In the genomic region with DNA sequence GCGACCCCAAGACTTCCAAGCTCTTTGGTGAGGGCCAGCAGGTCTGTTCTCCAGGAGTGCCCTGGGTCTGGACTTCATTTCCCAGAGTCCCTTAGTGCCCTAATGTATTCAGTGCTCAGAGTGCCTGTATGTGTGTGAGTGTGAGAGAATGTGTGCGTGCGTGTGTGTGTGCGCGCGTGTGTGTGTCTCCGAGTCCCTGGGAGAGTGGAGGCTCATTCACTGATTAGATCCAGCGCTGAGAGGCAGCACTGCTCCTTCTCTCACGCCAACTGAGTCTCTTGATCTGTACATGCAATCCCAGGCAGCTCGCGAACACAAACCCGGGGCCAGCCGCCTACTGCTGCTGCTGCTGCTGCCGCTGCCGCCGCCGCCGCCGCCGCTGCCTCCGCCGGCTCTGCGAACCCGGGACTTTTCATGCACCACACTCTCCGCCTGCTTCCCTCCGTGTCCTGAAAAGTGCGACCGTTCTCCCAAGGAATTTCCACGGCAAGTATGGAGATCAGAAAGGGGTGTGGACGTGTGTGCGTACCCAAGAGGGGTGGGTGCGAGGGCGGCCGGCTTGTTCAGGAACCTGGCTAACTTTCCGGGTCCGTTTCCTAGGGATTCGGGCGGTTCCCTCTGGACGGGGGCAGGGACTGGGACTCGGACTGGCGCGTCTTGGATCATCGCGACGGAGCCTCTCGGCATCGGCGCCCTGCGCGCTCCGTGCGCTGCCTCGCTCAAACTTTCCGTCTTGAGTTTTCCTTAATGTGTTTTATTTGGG, we compare ENCODE assay signal across 1 cellular context.
TF ChIP-seq lines count a peak whose summit lies in the region.

TSS of gene RNF220 (plus strand) at position 215 of the 763 bp plus-strand sequence.

TF ChIP-seq in K562, 482 proteins besides CTCF, POLR2A, EP300 and RAD21 (continued from another document):
- peak; percentile 43; the same call in 1 of the 2 replicates for TF ChIP-seq CXXC5 (CRISPR knock-in tag; IDR thresholded peaks at IDR 0.05)
- TF ChIP-seq HCFC1 (IDR thresholded peaks at IDR 0.05; ENCODE audit: low read depth, low read length), result peak; percentile 64
- peak; percentile 37 to 53; a peak in 3 of 4 replicates for TF ChIP-seq NRF1 (conservative IDR thresholded peaks at IDR 0.05 in 1 of 2, IDR thresholded peaks at IDR 0.05 in 1 of 2)
- peak; percentile 65; the same call in 1 of the 2 replicates for TF ChIP-seq ZBTB33 (CRISPR knock-in tag; IDR thresholded peaks at IDR 0.05)
